Comparison of ENCODE assay signal across 8 cellular contexts in genomic region chrX:153599192-153600031, GRCh38. TPM values are rescaled to one million over a fixed set of nuclear protein-coding genes. Genes with fewer than 3 reads are reported as not detected.
DNase-seq lines count a peak whose midpoint lies in the region; TF ChIP-seq lines count a peak whose summit lies in the region.

No MANE protein-coding gene starts in this region.

- no peaks in the 10 kb centered on the region for H3K9me3 Mint-ChIP-seq in HFFc6

- H3K4me1 ChIP-seq in tibial nerve = peaks cover 0 to 22% (median 2%) of the 10 kb centered on the region in 4 donors

- H3K9me3 ChIP-seq in SU-DHL-6 (ENCODE audit: insufficient read depth, low read length) = no peaks in the 10 kb centered on the region
- H3K9me3 ChIP-seq in tibial nerve = no peaks in the 10 kb centered on the region

- peak overlapping the region; percentile 75 for H3K9ac ChIP-seq in SU-DHL-6 (ENCODE audit: low read length)

- H3K27me3 Mint-ChIP-seq in HFFc6 (ENCODE audit: insufficient read depth) = peaks cover under 1% of the 10 kb centered on the region; the same call in 1 of the 2 replicates

- H3K27ac Mint-ChIP-seq in HFFc6 = no peak overlapping the region

- no peaks in the 10 kb centered on the region for H3K79me2 ChIP-seq in SU-DHL-6 (ENCODE audit: insufficient read depth, low read length)

- TF ChIP-seq EP300 in tibial nerve (IDR thresholded peaks at IDR 0.05) = peak in 1 of 2 donors; percentile 9

- H3K4me1 Mint-ChIP-seq in HFFc6 (ENCODE audit: low read depth) = peaks cover 15% of the 10 kb centered on the region

- H3K4me3 Mint-ChIP-seq in HFFc6 = peak overlapping the region; percentile 89

- peaks cover 7% of the 10 kb centered on the region for H3K36me3 Mint-ChIP-seq in HFFc6 (ENCODE audit: low read depth)

- peak overlapping the region; percentile 99 for H2AFZ ChIP-seq in SU-DHL-6 (ENCODE audit: low read depth, low read length, severe bottlenecking)

- no peaks in the 10 kb centered on the region for H3F3A ChIP-seq in SU-DHL-6 (ENCODE audit: insufficient read depth)

- DNase-seq in GM04504 (ENCODE audit: low read depth) (peak; percentile 68), HFFc6 (peak; percentile 74), NAMALWA (ENCODE audit: low spot score) (peak; percentile 90), cardiac septum (ENCODE audit: low spot score) (peak; percentile 94), pons (ENCODE audit: low spot score) (peak; percentile 81), tibial nerve (ENCODE audit: low spot score in 2 of 2) (peak; percentile 53 to 63)
- peak; percentile 64 for DNase-seq in activated naive CD8-positive, alpha-beta T cell treated with anti-CD3 and anti-CD28 coated beads, Interleukin-2, amount 50 U/mL, for 16 hours (ENCODE audit: low read depth, low spot score)

- TF ChIP-seq POLR2A in tibial nerve (IDR thresholded peaks at IDR 0.05) = peak in 1 of 2 donors; percentile 18

- no peaks in the 10 kb centered on the region for H3K36me3 ChIP-seq in SU-DHL-6 (ENCODE audit: low read length)
- H3K36me3 ChIP-seq in tibial nerve = peaks cover 0 to 12% (median 0%) of the 10 kb centered on the region in 3 donors

- intact Hi-C loops in cardiac septum (cut with DNase I) = loop anchor here (2.0 kb wide), 1 partner anchor 45 kb away; no protein-coding TSS in a partner anchor

- no peaks in the 10 kb centered on the region for H3K9me2 ChIP-seq in SU-DHL-6 (replicated peaks; ENCODE audit: insufficient read depth, low read length)

- H3K27ac ChIP-seq in SU-DHL-6 (ENCODE audit: low read depth, low read length) = no peak overlapping the region
- H3K27ac ChIP-seq in tibial nerve = peak overlapping the region in 3 of 4 donors; percentile 37 to 78 (median 70)

- 2 to 28% methylated on average over 11 to 36 of the region's 79 CpGs for WGBS in tibial nerve, 2 donors

- no peaks in the 10 kb centered on the region for H4K20me1 ChIP-seq in SU-DHL-6 (ENCODE audit: low read depth, low read length)

- H3K27me3 ChIP-seq in SU-DHL-6 (ENCODE audit: low read length) = no peaks in the 10 kb centered on the region
- H3K27me3 ChIP-seq in tibial nerve = peaks cover 0 to under 1% of the 10 kb centered on the region in 2 donors

- H3K4me2 ChIP-seq in SU-DHL-6 (ENCODE audit: low read depth, low read length, poor library complexity, severe bottlenecking) = peak overlapping the region; percentile 61

- TF ChIP-seq CTCF in HFFc6 (IDR thresholded peaks at IDR 0.05) = no peak
- TF ChIP-seq CTCF in SU-DHL-6 (IDR thresholded peaks at IDR 0.05; ENCODE audit: insufficient read depth, low read length, poor library complexity, severe bottlenecking) = no peak
- TF ChIP-seq CTCF in tibial nerve (IDR thresholded peaks at IDR 0.05) = peak in 1 of 5 experiments; percentile 39

- H3K4me3 ChIP-seq in SU-DHL-6 (ENCODE audit: insufficient read depth, low read length, poor library complexity, severe bottlenecking) = peak overlapping the region; percentile 66
- peak overlapping the region; percentile 40 to 83 (median 49) for H3K4me3 ChIP-seq in tibial nerve

RNA-seq across cellular contexts. Expression of gene CCNQ, which starts 0.5 kb away (rescaled TPM):
- 10 to 100 TPM; 25.7 to 31.9 (median 29.6) TPM for total RNA-seq in HFFc6 (2021; fragmentation: NEBNext Ultra II Directional; extraction: Animal tissue kit (Norgen Biotek cat#: 25700))
- total RNA-seq in cardiac septum (23.3 TPM), tibial nerve (10 to 100 TPM; 26.4 to 36.9 (median 32.2) TPM)

RNA-seq across cellular contexts. Expression of gene DUSP9, which starts 47.6 kb away (rescaled TPM):
- not detected for total RNA-seq in HFFc6 (2021; fragmentation: NEBNext Ultra II Directional; extraction: Animal tissue kit (Norgen Biotek cat#: 25700))
- not detected for total RNA-seq in cardiac septum
- total RNA-seq in tibial nerve = not detected
